ENCODE assay signal across 25 cellular contexts in genomic region chr3:112871735-112872134, GRCh38. TPM values are rescaled to one million over a fixed set of nuclear protein-coding genes. Genes with fewer than 3 reads are reported as not detected.
"Had no signal": no experiment of that assay in that cellular context is flagged by ENCODE, and none has a peak within 500 bp of the region (broad histone marks: within the 10 kb centered on the region; RNA-seq: fewer than 3 reads in every experiment).

No MANE protein-coding gene starts in this region.

- H3K27me3 ChIP-seq: ascending aorta, body of pancreas, Peyer's patch, SJSA1 had no signal

- H3K4me1 ChIP-seq: ascending aorta, body of pancreas, Peyer's patch, SJSA1 had no signal

- FAIRE-seq: bronchial epithelial cell had no signal

- H3K9me3 ChIP-seq: body of pancreas, Peyer's patch, SJSA1 had no signal

- ATAC-seq: activated CD8-positive, alpha-beta T cell treated with anti-CD3 and anti-CD28 coated beads, Interleukin-2, amount 10 ng/mL, durations not matched to agents 7 days and 5 days; body of pancreas; SK-N-SH treated with all-trans-retinoic acid at 6 μM for 48 hours had no signal

- H3K27ac ChIP-seq: ascending aorta, body of pancreas, Peyer's patch, RWPE1, SJSA1 had no signal

- H3K36me3 ChIP-seq: ascending aorta, Peyer's patch, SJSA1 had no signal

- H3K4me3 ChIP-seq: ascending aorta, body of pancreas, Peyer's patch, SJSA1 had no signal

- DNase-seq: activated CD4-positive, CD25-positive, alpha-beta regulatory T cell; activated CD8-positive, alpha-beta memory T cell treated with anti-CD3 and anti-CD28 coated beads, Interleukin-2, amount 50 U/mL, for 48 hours; activated CD8-positive, alpha-beta T cell treated with anti-CD3 and anti-CD28 coated beads, Interleukin-2, amount 10 ng/mL, durations not matched to agents 7 days and 5 days; activated T-cell treated with anti-CD3 and anti-CD28 coated beads, Interleukin-2, amount 50 U/mL, for 1 hour; body of pancreas; central memory CD4-positive, alpha-beta T cell; Kasumi-1; KBM-7; NCI-H1048; NCI-H1417; NCI-H1930; NCI-H2171 treated with DMSO at 0.1 percent for 48 hours; NCI-H226; NCI-H526; NCI-H82; NK-92 treated with Interleukin-12 subunit alpha and Interleukin-12 subunit beta, amount 100 ng/mL, for 24 hours; Peyer's patch; Right ventricle myocardium superior had no signal

RNA-seq across cellular contexts. Expression of gene CD200R1L, which starts 25.1 kb away (rescaled TPM):
- total RNA-seq: activated CD8-positive, alpha-beta T cell treated with anti-CD3 and anti-CD28 coated beads, Interleukin-2, amount 10 ng/mL, durations not matched to agents 7 days and 5 days; ascending aorta; body of pancreas; chondrocyte; NCI-H460; Peyer's patch; Right ventricle myocardium superior; SJSA1 had no signal
